In the genomic region with DNA sequence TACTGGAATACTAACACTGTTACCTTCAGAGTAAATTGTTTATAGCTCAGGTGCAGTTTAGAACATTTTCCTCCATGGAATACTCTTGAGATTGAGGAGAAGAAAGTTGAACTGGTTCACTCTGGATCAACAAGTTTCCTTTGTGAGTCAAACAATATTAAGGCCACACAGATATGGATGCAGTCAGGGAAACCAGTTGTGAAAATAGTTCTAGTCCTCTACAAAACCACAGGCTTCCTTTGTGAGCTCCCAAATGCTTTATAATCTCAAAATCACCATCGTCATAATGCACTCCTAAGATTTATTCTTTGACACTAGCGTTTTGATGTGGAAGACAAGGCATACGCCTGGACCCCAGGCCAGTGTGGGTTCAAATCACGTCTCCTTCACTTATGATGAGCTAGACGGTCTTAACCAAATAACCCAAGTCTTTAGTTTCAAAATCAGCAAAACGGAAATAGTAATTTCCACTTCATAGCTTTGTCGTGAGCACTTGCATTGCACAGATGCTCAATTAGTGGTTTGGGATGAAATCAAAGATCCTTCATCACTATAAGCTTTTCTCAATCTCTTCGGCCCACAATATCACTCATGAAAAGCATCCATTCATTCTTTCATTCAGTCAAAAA, we compare ENCODE assay signal across 11 cellular contexts.
A peak's percentile ranks its signal among the peaks of the same experiment; 100 is the strongest.
DNase-seq lines count a peak whose midpoint lies in the region; ATAC-seq and TF ChIP-seq lines count a peak whose summit lies in the region.
"Had no signal": no experiment of that assay in that cellular context is flagged by ENCODE, and none has a peak within 500 bp of the region (broad histone marks: within the 10 kb centered on the region; RNA-seq: fewer than 3 reads in every experiment).

No MANE protein-coding gene starts in this region.

- no peak overlapping the region for H3K23ac ChIP-seq in IMR-90 (ENCODE audit: low read depth, low read length)

- H4K91ac ChIP-seq in IMR-90 (ENCODE audit: insufficient read depth, low read depth, low read length) = no peak overlapping the region

- no peak overlapping the region for H4K8ac ChIP-seq in IMR-90 (ENCODE audit: low read depth in 2 of 2, low read length in 2 of 2)

- H3K14ac ChIP-seq in IMR-90 (replicated peaks; ENCODE audit: low read depth, low read length) = no peak overlapping the region

- no peaks in the 10 kb centered on the region; a peak in 1 of 4 replicates for H3K79me1 ChIP-seq in IMR-90 (ENCODE audit: low read depth in 1 of 2, low read length in 2 of 2)

- TF ChIP-seq CTCF in IMR-90 (conservative IDR thresholded peaks at IDR 0.05; ENCODE audit: low read depth, low read length) (no peak), gastroesophageal sphincter (IDR thresholded peaks at IDR 0.05) (no peak)

- H2BK5ac ChIP-seq in IMR-90 (ENCODE audit: low read depth, low read length, poor library complexity, severe bottlenecking) = no peak overlapping the region

- H2BK15ac ChIP-seq in IMR-90 (ENCODE audit: low read depth, low read length) = no peak overlapping the region

- intact Hi-C loops in activated CD4-positive, alpha-beta T cell treated with anti-CD3 and anti-CD28 coated beads for 36 hours (cut with DNase I, micrococcal nuclease) = loop anchor here in 1 of 2 experiments (10.0 kb wide), 1 partner anchor 58 kb away; no protein-coding TSS in a partner anchor
- intact Hi-C loops in activated CD4-positive, alpha-beta T cell treated with anti-CD3 and anti-CD28 coated beads, Interleukin-2, amount 10 ng/mL, durations not matched to agents 24 days and 14 days (cut with micrococcal nuclease) = no loop called here
- intact Hi-C loops in IMR-90 (cut with micrococcal nuclease) = loop anchor here (10.0 kb wide), 1 partner anchor 438 kb away; no protein-coding TSS in a partner anchor

- no peak overlapping the region for H2BK120ac ChIP-seq in IMR-90 (ENCODE audit: low read depth, low read length)

- peak; percentile 6 for DNase-seq in activated CD4-positive, alpha-beta T cell treated with anti-CD3 and anti-CD28 coated beads for 36 hours
- no peak for DNase-seq in activated CD4-positive, alpha-beta T cell treated with anti-CD3 and anti-CD28 coated beads, Interleukin-2, amount 10 ng/mL, durations not matched to agents 24 days and 14 days
- DNase-seq in IMR-90 (peak; percentile 33), COR-L47 (lab: John Stamatoyannopoulos, UW) (no peak), 8988T (no peak), midbrain (lab: John Stamatoyannopoulos, UW) (no peak)
- DNase-seq: activated naive CD4-positive, alpha-beta T cell treated with anti-CD3 and anti-CD28 coated beads, Interleukin-2, amount 50 U/mL, for 16 hours; NCI-H774 had no signal

- no peak overlapping the region for H4K5ac ChIP-seq in IMR-90 (ENCODE audit: low read depth, low read length)

- TF ChIP-seq POLR2A in IMR-90 (IDR thresholded peaks at IDR 0.05; ENCODE audit: low read depth, low read length) (no peak), gastroesophageal sphincter (IDR thresholded peaks at IDR 0.05) (no peak)

- no peaks in the 10 kb centered on the region for H4K20me1 ChIP-seq in IMR-90 (ENCODE audit: insufficient read depth, low read length)

- H3K36me3 ChIP-seq in IMR-90 (ENCODE audit: control insufficient read depth, insufficient read depth, low read length) (no peaks in the 10 kb centered on the region), gastroesophageal sphincter (no peaks in the 10 kb centered on the region), stomach smooth muscle (ENCODE audit: control insufficient read depth in 2 of 2, insufficient read depth in 2 of 2, low read length in 2 of 2) (peaks cover 0 to 5% of the 10 kb centered on the region in 2 donors)

- no peak overlapping the region for H3K4me3 Mint-ChIP-seq in activated CD4-positive, alpha-beta T cell treated with anti-CD3 and anti-CD28 coated beads for 36 hours
- H3K4me3 Mint-ChIP-seq in activated CD4-positive, alpha-beta T cell treated with anti-CD3 and anti-CD28 coated beads, Interleukin-2, amount 10 ng/mL, durations not matched to agents 24 days and 14 days = no peak overlapping the region

- no peak overlapping the region for H3K27ac Mint-ChIP-seq in activated CD4-positive, alpha-beta T cell treated with anti-CD3 and anti-CD28 coated beads for 36 hours
- H3K27ac Mint-ChIP-seq in activated CD4-positive, alpha-beta T cell treated with anti-CD3 and anti-CD28 coated beads, Interleukin-2, amount 10 ng/mL, durations not matched to agents 24 days and 14 days = no peak overlapping the region

- TF ChIP-seq EP300 in gastroesophageal sphincter (IDR thresholded peaks at IDR 0.05) = no peak

- no peaks in the 10 kb centered on the region for H3K9me1 ChIP-seq in IMR-90 (ENCODE audit: insufficient read depth, low read length)

- H3K4me2 ChIP-seq in IMR-90 (ENCODE audit: low read depth, low read length) = no peak overlapping the region

- BruUV-seq in IMR-90 (replicated peaks; lab: Mats Ljungman, UMichigan) = no TSS peak

- no peak overlapping the region for H3K4ac ChIP-seq in IMR-90 (ENCODE audit: low read depth, low read length)

- no peak overlapping the region for H2AFZ ChIP-seq in IMR-90 (replicated peaks; ENCODE audit: low read length, poor library complexity)

- dilution Hi-C loops in IMR-90 (cut with HindIII; ENCODE audit: low sequenced_read_pairs, unreplicated experiment) = no loop called here

- in situ Hi-C loops in IMR-90 (cut with MboI; ENCODE audit: low sequenced_read_pairs) = no loop called here

- H3K36me3 Mint-ChIP-seq in activated CD4-positive, alpha-beta T cell treated with anti-CD3 and anti-CD28 coated beads for 36 hours (ENCODE audit: low read depth) = peaks cover 2% of the 10 kb centered on the region
- H3K36me3 Mint-ChIP-seq in activated CD4-positive, alpha-beta T cell treated with anti-CD3 and anti-CD28 coated beads, Interleukin-2, amount 10 ng/mL, durations not matched to agents 24 days and 14 days (ENCODE audit: low read depth) = no peaks in the 10 kb centered on the region

- H2BK20ac ChIP-seq in IMR-90 (ENCODE audit: low read depth, low read length) = no peak overlapping the region

- H3K9me3 Mint-ChIP-seq in activated CD4-positive, alpha-beta T cell treated with anti-CD3 and anti-CD28 coated beads for 36 hours (ENCODE audit: low read depth) = no peaks in the 10 kb centered on the region
- H3K9me3 Mint-ChIP-seq in activated CD4-positive, alpha-beta T cell treated with anti-CD3 and anti-CD28 coated beads, Interleukin-2, amount 10 ng/mL, durations not matched to agents 24 days and 14 days = no peaks in the 10 kb centered on the region

- WGBS in IMR-90 (ENCODE audit: extremely low coverage in 2 of 2, insufficient read length in 1 of 2), 2 experiments = no CpG with 5 or more reads among the region's 8 CpGs
- WGBS in gastroesophageal sphincter (ENCODE audit: low coverage in 1 of 2), 2 donors = 80% methylated on average over 5 to 7 of the region's 8 CpGs

- no peak overlapping the region for H3K56ac ChIP-seq in IMR-90 (ENCODE audit: extremely low read depth, insufficient read depth, low read length)

- TF ChIP-seq RAD21 in IMR-90 (IDR thresholded peaks at IDR 0.05; ENCODE audit: low read length) = no peak

- H3K9ac ChIP-seq in IMR-90 (ENCODE audit: low read depth, low read length) = no peak overlapping the region
- H3K9ac ChIP-seq in stomach smooth muscle (ENCODE audit: low read length in 2 of 2) = no peak overlapping the region

- H3K27ac ChIP-seq in IMR-90 (ENCODE audit: insufficient read depth, low read length) = no peak overlapping the region
- peak overlapping the region; percentile 45 to 83 (median 80) for H3K27ac ChIP-seq in gastroesophageal sphincter
- peak overlapping the region; percentile 56 for H3K27ac ChIP-seq in stomach smooth muscle (ENCODE audit: low read length)
- H3K27ac ChIP-seq: 22Rv1 had no signal

- no peaks in the 10 kb centered on the region for H3K27me3 ChIP-seq in IMR-90 (ENCODE audit: control insufficient read depth, insufficient read depth, low read length)
- no peaks in the 10 kb centered on the region for H3K27me3 ChIP-seq in gastroesophageal sphincter
- H3K27me3 ChIP-seq in stomach smooth muscle (ENCODE audit: control insufficient read depth in 1 of 2, insufficient read depth in 2 of 2, low read length in 2 of 2) = no peaks in the 10 kb centered on the region

- H3K27me3 Mint-ChIP-seq in activated CD4-positive, alpha-beta T cell treated with anti-CD3 and anti-CD28 coated beads for 36 hours = no peaks in the 10 kb centered on the region
- no peaks in the 10 kb centered on the region for H3K27me3 Mint-ChIP-seq in activated CD4-positive, alpha-beta T cell treated with anti-CD3 and anti-CD28 coated beads, Interleukin-2, amount 10 ng/mL, durations not matched to agents 24 days and 14 days

- H3K4me1 ChIP-seq in IMR-90 (ENCODE audit: control insufficient read depth, insufficient read depth, low read length) (no peaks in the 10 kb centered on the region), gastroesophageal sphincter (peaks cover 12 to 52% (median 12%) of the 10 kb centered on the region in 3 donors), stomach smooth muscle (ENCODE audit: control insufficient read depth, insufficient read depth, low read length) (no peaks in the 10 kb centered on the region)

- H2AK5ac ChIP-seq in IMR-90 (ENCODE audit: low read depth, low read length) = no peak overlapping the region

- POLR2A ChIA-PET in activated CD4-positive, alpha-beta T cell treated with anti-CD3 and anti-CD28 coated beads for 36 hours (lab: Charles Lee) = no interaction called here
- POLR2A ChIA-PET in IMR-90 (lab: Charles Lee; ENCODE audit: unreplicated experiment) = no interaction called here

- CTCF ChIA-PET in activated CD4-positive, alpha-beta T cell treated with anti-CD3 and anti-CD28 coated beads for 36 hours (lab: Charles Lee) = interaction anchor here (0.6 to 1.4 kb wide), 4 partner anchors 31 to 884 kb away, joined by 3 to 6 read pairs (median 4); no protein-coding TSS in a partner anchor
- CTCF ChIA-PET in IMR-90 (lab: Yijun Ruan, JAX) = no interaction called here

- peaks cover 13% of the 10 kb centered on the region for H3K4me1 Mint-ChIP-seq in activated CD4-positive, alpha-beta T cell treated with anti-CD3 and anti-CD28 coated beads for 36 hours
- H3K4me1 Mint-ChIP-seq in activated CD4-positive, alpha-beta T cell treated with anti-CD3 and anti-CD28 coated beads, Interleukin-2, amount 10 ng/mL, durations not matched to agents 24 days and 14 days = peaks cover 11% of the 10 kb centered on the region

- H3K18ac ChIP-seq in IMR-90 (ENCODE audit: low read depth, low read length) = no peak overlapping the region

- peak; percentile 44 for ATAC-seq in activated CD4-positive, alpha-beta T cell treated with anti-CD3 and anti-CD28 coated beads for 36 hours
- ATAC-seq in IMR-90 (ENCODE audit: low read depth) = peak; percentile 17; the same call in 1 of the 2 replicates
- ATAC-seq in gastroesophageal sphincter = peak; percentile 52

- H3K9me3 ChIP-seq in IMR-90 (ENCODE audit: control insufficient read depth, insufficient read depth, low read length) (no peaks in the 10 kb centered on the region), gastroesophageal sphincter (no peaks in the 10 kb centered on the region), stomach smooth muscle (ENCODE audit: control insufficient read depth in 2 of 2, low read length in 2 of 2) (no peaks in the 10 kb centered on the region)

- no peak overlapping the region for H2AK9ac ChIP-seq in IMR-90 (replicated peaks; ENCODE audit: low read depth, low read length, poor library complexity)

- H3K4me3 ChIP-seq in IMR-90 (ENCODE audit: insufficient read depth, low read depth, low read length) (no peak overlapping the region), gastroesophageal sphincter (no peak overlapping the region), stomach smooth muscle (ENCODE audit: low read length in 2 of 2) (no peak overlapping the region)

Comparison
In these comparisons a context has a peak if more than half of its experiments do, and no peak if none do; other contexts are left out.
1. DNase-seq: peak in activated CD4-positive, alpha-beta T cell treated with anti-CD3 and anti-CD28 coated beads for 36 hours (single experiment) and IMR-90 (single experiment); none in activated CD4-positive, alpha-beta T cell treated with anti-CD3 and anti-CD28 coated beads, Interleukin-2, amount 10 ng/mL, durations not matched to agents 24 days and 14 days (single experiment), COR-L47 (single experiment), 8988T (single experiment) and midbrain (single experiment).
2. Peak in every context shown above with its lines, with median percentiles within 50 percentile points of each other: ATAC-seq.